Comparison of ENCODE assay signal across 13 cellular contexts in the genomic region with DNA sequence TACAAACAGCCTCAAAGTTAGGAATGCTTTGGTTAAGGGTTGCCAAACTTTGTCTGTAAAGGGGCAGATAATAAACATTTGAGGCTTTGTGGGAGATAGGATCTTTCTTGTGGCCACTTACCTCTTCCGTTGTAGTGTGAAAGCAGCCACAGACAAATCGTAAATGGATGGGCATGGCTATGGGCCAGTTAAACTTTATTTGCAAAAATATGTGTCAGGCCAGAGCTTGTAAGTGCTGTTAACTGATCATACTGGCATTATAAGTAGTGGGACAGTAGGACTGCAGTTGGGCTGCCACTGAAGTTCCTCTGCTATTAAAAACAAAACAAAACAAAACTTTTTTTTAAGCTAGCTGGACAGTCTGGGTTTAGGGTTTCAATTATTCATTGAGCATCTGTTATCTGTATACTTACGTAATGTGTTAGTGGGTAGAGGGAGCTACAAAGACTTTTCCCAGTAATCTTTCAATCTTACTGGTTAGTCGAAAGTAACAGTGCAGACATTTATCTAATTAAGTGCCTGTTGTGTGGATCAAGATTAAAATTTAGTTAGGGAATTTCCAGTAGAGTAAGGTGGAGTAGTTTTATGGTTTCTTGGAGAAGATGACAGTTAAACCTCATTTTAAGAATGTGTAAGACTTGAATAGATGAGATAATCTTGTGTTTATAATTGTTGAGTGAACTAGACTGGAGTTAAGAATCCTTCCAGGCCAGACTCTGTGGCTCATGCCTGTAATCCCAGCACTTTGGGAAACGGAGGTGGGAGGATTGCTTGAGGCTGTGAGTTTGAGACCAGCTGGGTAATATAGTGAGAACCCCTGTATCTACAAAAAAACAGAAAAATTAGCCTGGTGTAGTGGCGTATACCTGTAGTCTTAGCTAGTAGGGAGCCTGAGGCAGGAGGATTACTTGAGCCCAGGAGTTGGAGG.
DNase-seq lines count a peak whose midpoint lies in the region; ATAC-seq and TF ChIP-seq lines count a peak whose summit lies in the region.
"Had no signal": no experiment of that assay in that cellular context is flagged by ENCODE, and none has a peak within 500 bp of the region (broad histone marks: within the 10 kb centered on the region; RNA-seq: fewer than 3 reads in every experiment).

No MANE protein-coding gene starts in this region.

- no peaks in the 10 kb centered on the region for H3K36me3 Mint-ChIP-seq in activated CD4-positive, alpha-beta T cell treated with anti-CD3 and anti-CD28 coated beads for 36 hours (ENCODE audit: low read depth)
- no peaks in the 10 kb centered on the region for H3K36me3 Mint-ChIP-seq in naive thymus-derived CD4-positive, alpha-beta T cell
- no peaks in the 10 kb centered on the region for H3K36me3 Mint-ChIP-seq in Caco-2 (ENCODE audit: insufficient read depth, unreplicated experiment)

- H3K27ac Mint-ChIP-seq in activated CD4-positive, alpha-beta T cell treated with anti-CD3 and anti-CD28 coated beads for 36 hours, result no peak overlapping the region
- H3K27ac Mint-ChIP-seq in naive thymus-derived CD4-positive, alpha-beta T cell, result peak overlapping the region in 1 of 9 donors; percentile 19
- no peak overlapping the region for H3K27ac Mint-ChIP-seq in Caco-2 (ENCODE audit: unreplicated experiment)

- intact Hi-C loops in activated CD4-positive, alpha-beta T cell treated with anti-CD3 and anti-CD28 coated beads for 36 hours (cut with DNase I, micrococcal nuclease), result no loop called here
- intact Hi-C loops in naive thymus-derived CD4-positive, alpha-beta T cell (cut with micrococcal nuclease), result no loop called here
- intact Hi-C loops in Caco-2 (cut with micrococcal nuclease; ENCODE audit: unreplicated experiment) (no loop called here), right cardiac atrium (cut with DNase I) (no loop called here)

- no peak overlapping the region for H3K27ac ChIP-seq in naive thymus-derived CD4-positive, alpha-beta T cell (ENCODE audit: low read depth, low read length)
- H3K27ac ChIP-seq in right cardiac atrium (ENCODE audit: low read length), result no peak overlapping the region
- H3K27ac ChIP-seq: epithelial cell of prostate, pancreas had no signal

- H3K27me3 Mint-ChIP-seq in activated CD4-positive, alpha-beta T cell treated with anti-CD3 and anti-CD28 coated beads for 36 hours, result no peaks in the 10 kb centered on the region
- H3K27me3 Mint-ChIP-seq in naive thymus-derived CD4-positive, alpha-beta T cell, result peaks cover 0 to 10% (median 0%) of the 10 kb centered on the region in 5 donors
- no peaks in the 10 kb centered on the region for H3K27me3 Mint-ChIP-seq in Caco-2 (ENCODE audit: insufficient read depth, unreplicated experiment)

- peaks cover 4% of the 10 kb centered on the region for H3K4me1 ChIP-seq in adipocyte (ENCODE audit: control insufficient read depth, insufficient read depth, low read length)
- peaks cover 0 to 6% of the 10 kb centered on the region in 2 donors for H3K4me1 ChIP-seq in naive thymus-derived CD4-positive, alpha-beta T cell (ENCODE audit: control insufficient read depth in 2 of 2, insufficient read depth in 2 of 2, low read length in 2 of 2)
- H3K4me1 ChIP-seq in Caco-2, result no peaks in the 10 kb centered on the region
- H3K4me1 ChIP-seq in right cardiac atrium (ENCODE audit: control insufficient read depth, insufficient read depth, low read length), result peaks cover 2% of the 10 kb centered on the region
- H3K4me1 ChIP-seq: pancreas had no signal

- no peaks in the 10 kb centered on the region for H3K9me3 ChIP-seq in adipocyte (ENCODE audit: control insufficient read depth, low read length)
- H3K9me3 ChIP-seq in naive thymus-derived CD4-positive, alpha-beta T cell (ENCODE audit: control insufficient read depth in 2 of 3, low read length in 3 of 3), result no peaks in the 10 kb centered on the region
- no peaks in the 10 kb centered on the region for H3K9me3 ChIP-seq in Caco-2
- no peaks in the 10 kb centered on the region for H3K9me3 ChIP-seq in right cardiac atrium (ENCODE audit: control insufficient read depth, low read length)
- H3K9me3 ChIP-seq: pancreas had no signal

- no peaks in the 10 kb centered on the region for H3K27me3 ChIP-seq in adipocyte (replicated peaks; ENCODE audit: control insufficient read depth, insufficient read depth, low read length)
- H3K27me3 ChIP-seq in naive thymus-derived CD4-positive, alpha-beta T cell (ENCODE audit: control insufficient read depth in 2 of 2, insufficient read depth in 2 of 2, low read length in 2 of 2), result no peaks in the 10 kb centered on the region
- no peaks in the 10 kb centered on the region for H3K27me3 ChIP-seq in Caco-2 (replicated peaks; ENCODE audit: control insufficient read depth, insufficient read depth, low read length)
- H3K27me3 ChIP-seq in right cardiac atrium (ENCODE audit: control insufficient read depth, insufficient read depth), result no peaks in the 10 kb centered on the region
- H3K27me3 ChIP-seq: pancreas had no signal

- H3K36me3 ChIP-seq in adipocyte (ENCODE audit: control insufficient read depth, insufficient read depth, low read length, severe bottlenecking), result no peaks in the 10 kb centered on the region
- no peaks in the 10 kb centered on the region for H3K36me3 ChIP-seq in naive thymus-derived CD4-positive, alpha-beta T cell (ENCODE audit: control insufficient read depth in 2 of 3, insufficient read depth in 3 of 3, low read length in 3 of 3)
- H3K36me3 ChIP-seq in Caco-2 (ENCODE audit: control insufficient read depth, insufficient read depth, low read length), result no peaks in the 10 kb centered on the region
- H3K36me3 ChIP-seq: pancreas had no signal

- H3K4me3 Mint-ChIP-seq in activated CD4-positive, alpha-beta T cell treated with anti-CD3 and anti-CD28 coated beads for 36 hours, result no peak overlapping the region
- peak overlapping the region in 2 of 10 donors; percentile 17 to 18 for H3K4me3 Mint-ChIP-seq in naive thymus-derived CD4-positive, alpha-beta T cell
- no peak overlapping the region for H3K4me3 Mint-ChIP-seq in Caco-2 (ENCODE audit: unreplicated experiment)

- ATAC-seq in activated CD4-positive, alpha-beta T cell treated with anti-CD3 and anti-CD28 coated beads for 36 hours, result peak; percentile 44
- peak; percentile 69 for ATAC-seq in naive thymus-derived CD4-positive, alpha-beta T cell
- ATAC-seq in right cardiac atrium, result no peak
- ATAC-seq: pancreas had no signal

- peaks cover 30% of the 10 kb centered on the region for H3K4me1 Mint-ChIP-seq in activated CD4-positive, alpha-beta T cell treated with anti-CD3 and anti-CD28 coated beads for 36 hours
- H3K4me1 Mint-ChIP-seq in naive thymus-derived CD4-positive, alpha-beta T cell, result peaks cover 12 to 41% (median 32%) of the 10 kb centered on the region in 7 donors
- H3K4me1 Mint-ChIP-seq in Caco-2 (ENCODE audit: low read depth, unreplicated experiment), result peaks cover 6% of the 10 kb centered on the region

- no peaks in the 10 kb centered on the region for H3K9me3 Mint-ChIP-seq in activated CD4-positive, alpha-beta T cell treated with anti-CD3 and anti-CD28 coated beads for 36 hours (ENCODE audit: low read depth)
- H3K9me3 Mint-ChIP-seq in naive thymus-derived CD4-positive, alpha-beta T cell, result no peaks in the 10 kb centered on the region
- H3K9me3 Mint-ChIP-seq in Caco-2 (ENCODE audit: unreplicated experiment), result no peaks in the 10 kb centered on the region

- DNase-seq in activated CD4-positive, alpha-beta T cell treated with anti-CD3 and anti-CD28 coated beads for 36 hours, result no peak
- no peak for DNase-seq in activated CD4-positive, alpha-beta T cell treated with anti-CD3 and anti-CD28 coated beads for 48 hours
- DNase-seq in NCI-H82 treated with DMSO at 0.1 percent for 48 hours (lab: John Stamatoyannopoulos, UW; ENCODE audit: unreplicated experiment) (peak; percentile 86), adipocyte (ENCODE audit: low read depth) (peak; percentile 6), Caco-2 (no peak), globus pallidus (ENCODE audit: low spot score) (no peak), right cardiac atrium (no peak)
- DNase-seq in naive thymus-derived CD4-positive, alpha-beta T cell, result no peak
- DNase-seq: activated T-cell treated with anti-CD3 and anti-CD28 coated beads, Interleukin-2, amount 50 U/mL, for 1 hour; mesendoderm; NCI-H1048; pancreas had no signal

- H3K9ac ChIP-seq in adipocyte (ENCODE audit: low read length), result no peak overlapping the region

- CTCF ChIA-PET in activated CD4-positive, alpha-beta T cell treated with anti-CD3 and anti-CD28 coated beads for 36 hours (lab: Charles Lee), result interaction anchor here (0.6 to 7.4 kb wide), 6 partner anchors 10 to 121 kb away, joined by 3 to 66 read pairs (median 3); no protein-coding TSS in a partner anchor
- CTCF ChIA-PET in naive thymus-derived CD4-positive, alpha-beta T cell (lab: Charles Lee), result no interaction called here
- CTCF ChIA-PET in Caco-2 (lab: Charles Lee), result no interaction called here

- WGBS in right cardiac atrium, result 72% methylated on average over 6 of the region's 6 CpGs

- BruUV-seq in Caco-2 (replicated peaks; lab: Mats Ljungman, UMichigan), result no TSS peak

- no peak overlapping the region for H3K4me3 ChIP-seq in adipocyte (ENCODE audit: low read length)
- H3K4me3 ChIP-seq in naive thymus-derived CD4-positive, alpha-beta T cell (ENCODE audit: low read length), result no peak overlapping the region
- H3K4me3 ChIP-seq in Caco-2 (ENCODE audit: low read depth, low read length), result no peak overlapping the region
- H3K4me3 ChIP-seq in right cardiac atrium (ENCODE audit: low read length), result no peak overlapping the region
- H3K4me3 ChIP-seq: pancreas had no signal

- no peak for TF ChIP-seq CTCF in Caco-2 (IDR thresholded peaks at IDR 0.05; ENCODE audit: insufficient read depth in 1 of 2, low read depth in 1 of 2, low read length in 1 of 2, severe bottlenecking in 1 of 2, unreplicated experiment in 1 of 2)

- POLR2A ChIA-PET in activated CD4-positive, alpha-beta T cell treated with anti-CD3 and anti-CD28 coated beads for 36 hours (lab: Charles Lee), result interaction anchor here (0.6 kb wide), 1 partner anchor 261 kb away, joined by 3 read pairs; no protein-coding TSS in a partner anchor
- POLR2A ChIA-PET in naive thymus-derived CD4-positive, alpha-beta T cell (lab: Charles Lee), result no interaction called here
- POLR2A ChIA-PET in Caco-2 (lab: Charles Lee), result no interaction called here

Comparison
In these comparisons a context has a peak if more than half of its experiments do, and no peak if none do; other contexts are left out.
1. ATAC-seq: peak in activated CD4-positive, alpha-beta T cell treated with anti-CD3 and anti-CD28 coated beads for 36 hours (single experiment) and naive thymus-derived CD4-positive, alpha-beta T cell (single experiment); none in right cardiac atrium (0 of 2).
2. DNase-seq: peak in NCI-H82 treated with DMSO at 0.1 percent for 48 hours (single experiment) and adipocyte (single experiment); none in activated CD4-positive, alpha-beta T cell treated with anti-CD3 and anti-CD28 coated beads for 36 hours (single experiment), activated CD4-positive, alpha-beta T cell treated with anti-CD3 and anti-CD28 coated beads for 48 hours (single experiment), naive thymus-derived CD4-positive, alpha-beta T cell (0 of 9), Caco-2 (0 of 2), globus pallidus (single experiment) and right cardiac atrium (0 of 3).